ENCODE assay signal across 8 cellular contexts in genomic region chr5:61330341-61330878, GRCh38. TPM values are rescaled to one million over a fixed set of nuclear protein-coding genes. Genes with fewer than 3 reads are reported as not detected.
DNase-seq lines count a peak whose midpoint lies in the region; ATAC-seq and TF ChIP-seq lines count a peak whose summit lies in the region.

No MANE protein-coding gene starts in this region.

- TF ChIP-seq CTCF in astrocyte of the spinal cord (IDR thresholded peaks at IDR 0.05; ENCODE audit: low read depth, low read length), result no peak

- intact Hi-C loops in sciatic nerve (cut with DNase I), result loop anchor here (10.0 kb wide), 3 partner anchors 64 to 324 kb away; partner anchors contain the start of gene SMIM15

- DNase-seq in C1 segment of cervical spinal cord (lab: John Stamatoyannopoulos, UW) (peak in 8 of 14 donors; percentile 53 to 77 (median 62)), H4 (ENCODE audit: low spot score) (peak; percentile 49), NOMO-1 (lab: John Stamatoyannopoulos, UW; ENCODE audit: unreplicated experiment in 2 of 2) (peak; percentile 34 to 59), astrocyte of the spinal cord (ENCODE audit: low read depth, low spot score) (peak; percentile 79), sciatic nerve (ENCODE audit: low spot score) (peak; percentile 65), AG08395 (ENCODE audit: low spot score) (no peak)
- no peak for DNase-seq in stimulated activated CD4-positive, alpha-beta T cell treated with anti-CD3 and anti-CD28 coated beads, Interleukin-2, amount 100 ng/mL, for 24 hours

- no peaks in the 10 kb centered on the region for H3K36me3 ChIP-seq in iPS-15b (ENCODE audit: control insufficient read depth, insufficient read depth, low read length)

- H3K4me1 ChIP-seq in iPS-15b (ENCODE audit: control insufficient read depth, insufficient read depth, low read length), result peaks cover 10% of the 10 kb centered on the region

- peaks cover 74% of the 10 kb centered on the region for H3K27me3 ChIP-seq in iPS-15b (ENCODE audit: control insufficient read depth, insufficient read depth, low read length)

- no peak for ATAC-seq in sciatic nerve

- H3K9me3 ChIP-seq in iPS-15b (ENCODE audit: control insufficient read depth, insufficient read depth, low read length), result no peaks in the 10 kb centered on the region

- no peak overlapping the region for H3K9ac ChIP-seq in iPS-15b (ENCODE audit: low read depth, low read length)

- in situ Hi-C loops in astrocyte of the spinal cord (cut with HindIII; ENCODE audit: low sequenced_read_pairs), result no loop called here

- H3K4me3 ChIP-seq in astrocyte of the spinal cord (ENCODE audit: low read depth, low read length), result peak overlapping the region; percentile 73
- H3K4me3 ChIP-seq in iPS-15b (ENCODE audit: low read depth, low read length), result peak overlapping the region; percentile 79

RNA-seq across cellular contexts. Expression of gene ZSWIM6, which starts 1.6 kb away (rescaled TPM):
- total RNA-seq in H4 (2014; rRNA removed; shearing (Covaris generic)), result 3.8 and 7.0 TPM in 2 replicates
- 30.2 TPM for total RNA-seq in sciatic nerve

Comparison
In these comparisons a context has a peak if more than half of its experiments do, and no peak if none do; other contexts are left out.
1. DNase-seq: peak in C1 segment of cervical spinal cord (8 of 14), H4 (single experiment), NOMO-1 (2 of 2), astrocyte of the spinal cord (single experiment) and sciatic nerve (single experiment); none in stimulated activated CD4-positive, alpha-beta T cell treated with anti-CD3 and anti-CD28 coated beads, Interleukin-2, amount 100 ng/mL, for 24 hours (0 of 2) and AG08395 (single experiment).